Comparison of ENCODE assay signal across 7 cellular contexts in the genomic region with DNA sequence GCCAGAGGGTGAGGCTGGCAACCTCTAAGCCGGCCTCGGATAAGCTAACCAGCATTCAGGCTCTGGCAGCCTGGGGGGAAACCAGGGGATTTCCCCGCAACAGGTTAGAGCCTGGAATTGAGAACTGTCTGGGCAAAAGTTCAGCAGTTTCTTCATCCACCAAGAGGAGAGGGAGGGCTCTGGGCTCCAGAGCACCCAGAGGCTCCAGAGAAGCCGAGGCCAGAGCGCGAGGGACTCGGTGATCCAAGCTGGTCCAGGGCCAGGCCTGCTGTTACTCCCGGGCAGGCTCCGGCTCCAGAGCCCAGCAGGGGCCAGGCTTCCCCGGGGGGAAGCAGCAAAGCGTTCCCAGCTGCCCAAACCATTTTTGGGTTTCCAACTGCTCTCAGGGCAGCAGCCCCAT. TPM values are rescaled to one million over a fixed set of nuclear protein-coding genes. Genes with fewer than 3 reads are reported as not detected.
DNase-seq lines count a peak whose midpoint lies in the region; ATAC-seq and TF ChIP-seq lines count a peak whose summit lies in the region.
"Had no signal": no experiment of that assay in that cellular context is flagged by ENCODE, and none has a peak within 500 bp of the region (broad histone marks: within the 10 kb centered on the region; RNA-seq: fewer than 3 reads in every experiment).

No MANE protein-coding gene starts in this region.

- H3K9ac ChIP-seq in MM.1S (ENCODE audit: low read length): no peak overlapping the region

- no peaks in the 10 kb centered on the region for H4K20me1 ChIP-seq in MM.1S (ENCODE audit: insufficient read depth, low read length)

- H3K9me3 ChIP-seq in MM.1S (replicated peaks; ENCODE audit: insufficient read depth, low read length): no peaks in the 10 kb centered on the region

- 0 out of 2 replicates have a peak overlapping the region, but pooled peaks have one; percentile 2 for H3K27ac ChIP-seq in MM.1S (ENCODE audit: low read length)

- H2AFZ ChIP-seq in MM.1S (ENCODE audit: low read length): no peak overlapping the region

- H3K79me2 ChIP-seq in MM.1S (ENCODE audit: low read length): no peaks in the 10 kb centered on the region

- no peaks in the 10 kb centered on the region for H3K27me3 ChIP-seq in MM.1S (replicated peaks; ENCODE audit: insufficient read depth, low read length)

- H3K9me2 ChIP-seq in MM.1S (replicated peaks; ENCODE audit: insufficient read depth, low read length): no peaks in the 10 kb centered on the region

- no peak for TF ChIP-seq CTCF in MM.1S (IDR thresholded peaks at IDR 0.05; ENCODE audit: low read length)

- H3K4me3 ChIP-seq in MM.1S (ENCODE audit: low read length): no peak overlapping the region

- peak; percentile 75 for ATAC-seq in sciatic nerve
- no peak for ATAC-seq in GM21360 (IDR thresholded peaks at IDR 0.05; ENCODE audit: unreplicated experiment)

- H3F3A ChIP-seq in MM.1S (ENCODE audit: insufficient read depth, low read length): peaks cover 10% of the 10 kb centered on the region

- intact Hi-C loops in sciatic nerve (cut with DNase I): no loop called here

- peaks cover 23% of the 10 kb centered on the region for H3K4me1 ChIP-seq in MM.1S (ENCODE audit: low read length)

- no peak overlapping the region for H3K4me2 ChIP-seq in MM.1S (ENCODE audit: low read depth, low read length)

- no peaks in the 10 kb centered on the region for H3K36me3 ChIP-seq in MM.1S (replicated peaks; ENCODE audit: insufficient read depth, low read length)

- DNase-seq in MM.1S: no peak
- DNase-seq in fibroblast of gingiva (ENCODE audit: low read depth): peak; percentile 60
- DNase-seq in sciatic nerve (ENCODE audit: low spot score): no peak
- DNase-seq in SIG-M5 (lab: John Stamatoyannopoulos, UW): no peak
- DNase-seq in central memory CD4-positive, alpha-beta T cell: no peak

RNA-seq across cellular contexts. Expression of a gene that starts 13.3 kb away (rescaled TPM):
- total RNA-seq in sciatic nerve: 10.3 TPM

RNA-seq across cellular contexts. Expression of a gene that starts 17.5 kb away (rescaled TPM):
- total RNA-seq in sciatic nerve: 71.2 TPM

RNA-seq across cellular contexts. Expression of a gene that starts 32.4 kb away (rescaled TPM):
- 10.0 TPM for total RNA-seq in sciatic nerve

RNA-seq across cellular contexts. Expression of a gene that starts 46.3 kb away (rescaled TPM):
- not detected for total RNA-seq in sciatic nerve
- total RNA-seq: renal cortical epithelial cell had no signal

RNA-seq across cellular contexts. Expression of a gene that starts 49.3 kb away (rescaled TPM):
- total RNA-seq in sciatic nerve: 1,269 TPM
